24 cellular contexts compared by ENCODE assay signal in genomic region chr4:7565483-7565882, GRCh38.
DNase-seq lines count a peak whose midpoint lies in the region; ATAC-seq, FAIRE-seq and TF ChIP-seq lines count a peak whose summit lies in the region.
"Had no signal": no experiment of that assay in that cellular context is flagged by ENCODE, and none has a peak within 500 bp of the region (broad histone marks: within the 10 kb centered on the region; RNA-seq: fewer than 3 reads in every experiment).

No MANE protein-coding gene starts in this region.

- in situ Hi-C loops in IMR-90 (cut with MboI; ENCODE audit: low sequenced_read_pairs), result no loop called here

- no peaks in the 10 kb centered on the region for H3K9me3 ChIP-seq in H9 (ENCODE audit: control insufficient read depth, low read depth, low read length)
- peaks cover 2% of the 10 kb centered on the region for H3K9me3 ChIP-seq in IMR-90 (ENCODE audit: control insufficient read depth, insufficient read depth, low read length)
- H3K9me3 ChIP-seq in H1 (ENCODE audit: insufficient read depth in 2 of 2, low read depth in 1 of 2, low read length in 1 of 2), result peaks cover 0 to 3% of the 10 kb centered on the region in 2 experiments; a peak in 1 of 4 replicates
- H3K9me3 ChIP-seq: BE2C had no signal

- dilution Hi-C loops in IMR-90 (cut with HindIII; ENCODE audit: low sequenced_read_pairs, unreplicated experiment), result no loop called here

- H3K36me3 ChIP-seq in IMR-90 (ENCODE audit: control insufficient read depth, insufficient read depth, low read length) (no peaks in the 10 kb centered on the region), H1 (ENCODE audit: control insufficient read depth in 2 of 4, insufficient read depth in 4 of 4, low read length in 3 of 4) (no peaks in the 10 kb centered on the region), mesendoderm (ENCODE audit: control insufficient read depth, insufficient read depth, low read length) (no peaks in the 10 kb centered on the region)
- H3K36me3 ChIP-seq: BE2C, BLaER1 had no signal

- FAIRE-seq in D721Med (lab: Jason Lieb, UNC), result peak; percentile 51
- FAIRE-seq in H1 (lab: Jason Lieb, UNC), result no peak
- FAIRE-seq: A204.1, G401.6, GM12891, GM19239 had no signal

- H4K91ac ChIP-seq in H9 (ENCODE audit: insufficient read length, low read depth, low read length), result no peak overlapping the region
- H4K91ac ChIP-seq in IMR-90 (ENCODE audit: insufficient read depth, low read depth, low read length), result no peak overlapping the region
- H4K91ac ChIP-seq in H1 (replicated peaks; ENCODE audit: insufficient read length, low read length), result no peak overlapping the region

- no peak overlapping the region for H2BK120ac ChIP-seq in H9 (ENCODE audit: low read depth, low read length, poor library complexity, severe bottlenecking)
- no peak overlapping the region for H2BK120ac ChIP-seq in IMR-90 (ENCODE audit: low read depth, low read length)
- no peak overlapping the region for H2BK120ac ChIP-seq in H1 (replicated peaks; ENCODE audit: low read depth, low read length)
- H2BK120ac ChIP-seq in mesendoderm (ENCODE audit: low read depth, low read length), result no peak overlapping the region

- H3K23ac ChIP-seq in H9 (ENCODE audit: insufficient read length, low read depth, low read length) (peak overlapping the region; percentile 52), IMR-90 (ENCODE audit: low read depth, low read length) (no peak overlapping the region), H1 (ENCODE audit: insufficient read length) (no peak overlapping the region), mesendoderm (ENCODE audit: low read length) (no peak overlapping the region)

- TF ChIP-seq EP300 in H1 (IDR thresholded peaks at IDR 0.05; ENCODE audit: borderline replicate concordance in 1 of 2, low read depth in 2 of 2, low read length in 2 of 2), result no peak

- no TSS peak for BruUV-seq in IMR-90 (replicated peaks; lab: Mats Ljungman, UMichigan)

- intact Hi-C loops in IMR-90 (cut with micrococcal nuclease), result no loop called here

- H3K4me2 ChIP-seq in H9 (ENCODE audit: insufficient read depth, insufficient read length, low read length) (no peak overlapping the region), IMR-90 (ENCODE audit: low read depth, low read length) (no peak overlapping the region), H1 (ENCODE audit: insufficient read depth in 1 of 2, low read depth in 2 of 2, low read length in 2 of 2) (no peak overlapping the region), mesendoderm (ENCODE audit: low read length) (no peak overlapping the region)
- H3K4me2 ChIP-seq: BLaER1 had no signal

- no peak overlapping the region for H3K4me3 ChIP-seq in IMR-90 (ENCODE audit: insufficient read depth, low read depth, low read length)
- no peak overlapping the region for H3K4me3 ChIP-seq in H1 (ENCODE audit: extremely low read depth in 1 of 4, insufficient read depth in 2 of 4, low read depth in 3 of 4, low read length in 4 of 4)
- no peak overlapping the region for H3K4me3 ChIP-seq in mesendoderm (ENCODE audit: low read length)
- H3K4me3 ChIP-seq: BLaER1 had no signal

- H3K18ac ChIP-seq in H9 (ENCODE audit: insufficient read length, low read depth, low read length) (no peak overlapping the region), IMR-90 (ENCODE audit: low read depth, low read length) (no peak overlapping the region), H1 (ENCODE audit: extremely low read depth, low read length) (no peak overlapping the region), mesendoderm (ENCODE audit: low read length) (no peak overlapping the region)

- H3K14ac ChIP-seq in H9 (ENCODE audit: insufficient read depth, low read length), result no peak overlapping the region
- H3K14ac ChIP-seq in IMR-90 (replicated peaks; ENCODE audit: low read depth, low read length), result no peak overlapping the region
- H3K14ac ChIP-seq in H1 (ENCODE audit: insufficient read length), result no peak overlapping the region

- CTCF ChIA-PET in IMR-90 (lab: Yijun Ruan, JAX) (no interaction called here), H1 (lab: Charles Lee; ENCODE audit: partially characterized antibody) (interaction anchor here (0.7 kb wide), 1 partner anchor 10 kb away, joined by 3 read pairs; no protein-coding TSS in a partner anchor)

- no peak overlapping the region for H3K4me3 Mint-ChIP-seq in H9
- H3K4me3 Mint-ChIP-seq: CD14-positive monocyte; CD4-positive, alpha-beta memory T cell; CD4-positive, CD25-positive, alpha-beta regulatory T cell; CD8-positive, alpha-beta memory T cell had no signal

- no peaks in the 10 kb centered on the region; a peak in 1 of 5 replicates for H3K9me3 Mint-ChIP-seq in H9
- H3K9me3 Mint-ChIP-seq: CD4-positive, CD25-positive, alpha-beta regulatory T cell; CD8-positive, alpha-beta memory T cell had no signal

- no peaks in the 10 kb centered on the region for H3K4me1 ChIP-seq in H9 (ENCODE audit: insufficient read depth, low read length)
- no peaks in the 10 kb centered on the region for H3K4me1 ChIP-seq in IMR-90 (ENCODE audit: control insufficient read depth, insufficient read depth, low read length)
- H3K4me1 ChIP-seq in H1 (replicated peaks in 1 of 4; ENCODE audit: control insufficient read depth in 3 of 4, insufficient read depth in 4 of 4, low read length in 3 of 4), result no peaks in the 10 kb centered on the region; a peak in 1 of 7 replicates
- H3K4me1 ChIP-seq in mesendoderm (ENCODE audit: control insufficient read depth, low read depth, low read length), result no peaks in the 10 kb centered on the region
- H3K4me1 ChIP-seq: BE2C, BLaER1 had no signal

- no peak overlapping the region for H2BK20ac ChIP-seq in H9 (ENCODE audit: low read depth, low read length, poor library complexity, severe bottlenecking)
- H2BK20ac ChIP-seq in IMR-90 (ENCODE audit: low read depth, low read length), result no peak overlapping the region
- no peak overlapping the region for H2BK20ac ChIP-seq in H1 (ENCODE audit: low read length)

- H3T11ph ChIP-seq in H9 (ENCODE audit: low read length), result no peak overlapping the region

- no peak overlapping the region for H3K27ac ChIP-seq in H9 (ENCODE audit: insufficient read length, low read depth, low read length)
- no peak overlapping the region for H3K27ac ChIP-seq in IMR-90 (ENCODE audit: insufficient read depth, low read length)
- H3K27ac ChIP-seq in H1 (ENCODE audit: low read depth, low read length), result no peak overlapping the region
- no peak overlapping the region for H3K27ac ChIP-seq in mesendoderm (ENCODE audit: low read depth, low read length)
- H3K27ac ChIP-seq: BLaER1 had no signal

- H3K4me1 Mint-ChIP-seq in H9, result peaks cover under 1 to 3% of the 10 kb centered on the region in 2 experiments; a peak in 1 of 4 replicates
- H3K4me1 Mint-ChIP-seq: CD14-positive monocyte; CD4-positive, alpha-beta memory T cell; CD4-positive, CD25-positive, alpha-beta regulatory T cell; CD8-positive, alpha-beta memory T cell had no signal

- POLR2A ChIA-PET in IMR-90 (lab: Charles Lee; ENCODE audit: unreplicated experiment), result no interaction called here
- POLR2A ChIA-PET in H1 (lab: Charles Lee; ENCODE audit: partially characterized antibody), result no interaction called here

- H4K8ac ChIP-seq in H9 (replicated peaks; ENCODE audit: insufficient read length, low read depth, low read length) (no peak overlapping the region), IMR-90 (ENCODE audit: low read depth in 2 of 2, low read length in 2 of 2) (no peak overlapping the region), H1 (ENCODE audit: extremely low read depth, insufficient read depth, low read length) (no peak overlapping the region), mesendoderm (ENCODE audit: low read depth, low read length) (no peak overlapping the region)

- H2BK15ac ChIP-seq in H9 (ENCODE audit: low read depth, low read length), result no peak overlapping the region
- no peak overlapping the region for H2BK15ac ChIP-seq in IMR-90 (ENCODE audit: low read depth, low read length)
- H2BK15ac ChIP-seq in H1 (ENCODE audit: low read length), result no peak overlapping the region
- no peak overlapping the region for H2BK15ac ChIP-seq in mesendoderm (replicated peaks; ENCODE audit: low read depth)

- H2BK5ac ChIP-seq in H9 (ENCODE audit: insufficient read length, low read length) (no peak overlapping the region), IMR-90 (ENCODE audit: low read depth, low read length, poor library complexity, severe bottlenecking) (peak overlapping the region; percentile 26), H1 (ENCODE audit: low read depth, low read length) (no peak overlapping the region), mesendoderm (ENCODE audit: low read length) (no peak overlapping the region)

- H3K9me1 ChIP-seq in IMR-90 (ENCODE audit: insufficient read depth, low read length), result no peaks in the 10 kb centered on the region

- H2AK9ac ChIP-seq in IMR-90 (replicated peaks; ENCODE audit: low read depth, low read length, poor library complexity), result no peak overlapping the region

- no peak overlapping the region for H3K27ac Mint-ChIP-seq in H9
- H3K27ac Mint-ChIP-seq: CD14-positive monocyte; CD4-positive, alpha-beta memory T cell; CD4-positive, CD25-positive, alpha-beta regulatory T cell; CD8-positive, alpha-beta memory T cell had no signal

- H3K79me2 ChIP-seq in H9 (ENCODE audit: insufficient read depth, low read length) (no peaks in the 10 kb centered on the region), H1 (ENCODE audit: control insufficient read depth in 1 of 2, insufficient read depth in 2 of 2, low read length in 2 of 2) (no peaks in the 10 kb centered on the region), mesendoderm (ENCODE audit: control insufficient read depth, insufficient read depth, low read length) (no peaks in the 10 kb centered on the region)

- H2AFZ ChIP-seq in H9 (ENCODE audit: low read length) (no peak overlapping the region), IMR-90 (replicated peaks; ENCODE audit: low read length, poor library complexity) (no peak overlapping the region), H1 (ENCODE audit: low read length) (no peak overlapping the region)

- no peak for DNase-seq in D721Med (ENCODE audit: insufficient read length, low spot score)
- no peak for DNase-seq in H9
- no peak for DNase-seq in IMR-90
- DNase-seq in H1 (ENCODE audit: low read depth in 1 of 2, low spot score in 2 of 2), result no peak
- no peak for DNase-seq in mesendoderm
- no peak for DNase-seq in kidney tubule cell (ENCODE audit: low spot score)
- DNase-seq: 8988T; ACHN; BE2C; C1 segment of cervical spinal cord; CD4-positive, alpha-beta memory T cell; CD4-positive, CD25-positive, alpha-beta regulatory T cell; CD8-positive, alpha-beta memory T cell; COR-L47; DMS79 treated with DMSO at 0.1 percent for 48 hours; GF-D8 had no signal

- H3K27me3 ChIP-seq in H9 (ENCODE audit: insufficient read depth, low read length), result no peaks in the 10 kb centered on the region
- peaks cover 2% of the 10 kb centered on the region for H3K27me3 ChIP-seq in IMR-90 (ENCODE audit: control insufficient read depth, insufficient read depth, low read length)
- H3K27me3 ChIP-seq in H1 (replicated peaks in 1 of 4; ENCODE audit: control insufficient read depth in 3 of 4, extremely low read depth in 1 of 4, insufficient read depth in 3 of 4, low read length in 3 of 4), result no peaks in the 10 kb centered on the region
- no peaks in the 10 kb centered on the region for H3K27me3 ChIP-seq in mesendoderm (ENCODE audit: insufficient read depth, low read length, poor library complexity)
- H3K27me3 ChIP-seq: BE2C, BLaER1 had no signal

- H3K4ac ChIP-seq in H9 (ENCODE audit: low read depth, low read length) (no peak overlapping the region), IMR-90 (ENCODE audit: low read depth, low read length) (no peak overlapping the region), H1 (replicated peaks; ENCODE audit: insufficient read length, low read depth, low read length) (no peak overlapping the region), mesendoderm (ENCODE audit: low read depth, low read length) (no peak overlapping the region)

- H3K23me2 ChIP-seq in H9 (ENCODE audit: insufficient read length, low read depth, low read length, poor library complexity, severe bottlenecking), result no peaks in the 10 kb centered on the region
- H3K23me2 ChIP-seq in H1 (ENCODE audit: low read depth, low read length), result peaks cover 15% of the 10 kb centered on the region; the same call in 1 of the 2 replicates

- no peak overlapping the region for H2AK5ac ChIP-seq in H9 (ENCODE audit: insufficient read length, low read length)
- no peak overlapping the region for H2AK5ac ChIP-seq in IMR-90 (ENCODE audit: low read depth, low read length)
- no peak overlapping the region; the same call in 1 of the 2 replicates for H2AK5ac ChIP-seq in H1 (ENCODE audit: low read depth, low read length)
- H2AK5ac ChIP-seq in mesendoderm (ENCODE audit: low read length), result no peak overlapping the region

- H3K56ac ChIP-seq in H9 (ENCODE audit: insufficient read length, low read depth, low read length) (no peak overlapping the region), IMR-90 (ENCODE audit: extremely low read depth, insufficient read depth, low read length) (no peak overlapping the region), H1 (replicated peaks; ENCODE audit: insufficient read length, low read depth, low read length) (peak overlapping the region; percentile 59), mesendoderm (ENCODE audit: low read length) (no peak overlapping the region)

- H4K20me1 ChIP-seq in H9 (ENCODE audit: control insufficient read depth, insufficient read depth, insufficient read length) (no peaks in the 10 kb centered on the region), IMR-90 (ENCODE audit: insufficient read depth, low read length) (no peaks in the 10 kb centered on the region), H1 (replicated peaks in 1 of 2; ENCODE audit: control insufficient read depth in 1 of 2, insufficient read depth in 2 of 2, low read length in 2 of 2) (peaks cover 0 to 11% of the 10 kb centered on the region in 2 experiments)

- TF ChIP-seq POLR2A in IMR-90 (IDR thresholded peaks at IDR 0.05; ENCODE audit: low read depth, low read length), result no peak
- no peak for TF ChIP-seq POLR2A in H1 (IDR thresholded peaks at IDR 0.05; ENCODE audit: control extremely low read depth in 1 of 2, low read depth in 2 of 2, low read length in 2 of 2)

- H3K27me3 Mint-ChIP-seq in H9 (ENCODE audit: low read depth), result no peaks in the 10 kb centered on the region; the same call in none of the 2 replicates
- H3K27me3 Mint-ChIP-seq: CD4-positive, CD25-positive, alpha-beta regulatory T cell; CD8-positive, alpha-beta memory T cell had no signal

- ATAC-seq in IMR-90 (ENCODE audit: low read depth) (no peak), HG03565 (IDR thresholded peaks at IDR 0.05; ENCODE audit: unreplicated experiment) (no peak), GM21717 (IDR thresholded peaks at IDR 0.05; ENCODE audit: unreplicated experiment) (no peak)

- no peak overlapping the region for H3K9ac ChIP-seq in H9 (ENCODE audit: extremely low read depth, insufficient read length, low read length)
- H3K9ac ChIP-seq in IMR-90 (ENCODE audit: low read depth, low read length), result no peak overlapping the region
- no peak overlapping the region for H3K9ac ChIP-seq in H1 (replicated peaks in 1 of 4; ENCODE audit: extremely low read depth in 1 of 4, low read depth in 3 of 4, low read length in 3 of 4)
- H3K9ac ChIP-seq in mesendoderm (ENCODE audit: low read length), result no peak overlapping the region
- H3K9ac ChIP-seq: BLaER1 had no signal

- TF ChIP-seq RAD21 in IMR-90 (IDR thresholded peaks at IDR 0.05; ENCODE audit: low read length), result no peak
- TF ChIP-seq RAD21 in H1 (IDR thresholded peaks at IDR 0.05 in 1 of 2, conservative IDR thresholded peaks at IDR 0.05 in 1 of 2; ENCODE audit: low read depth in 2 of 2, low read length in 2 of 2), result no peak

- H3K79me1 ChIP-seq in H9 (ENCODE audit: insufficient read depth, low read depth, low read length, poor library complexity, severe bottlenecking), result no peaks in the 10 kb centered on the region
- no peaks in the 10 kb centered on the region for H3K79me1 ChIP-seq in IMR-90 (ENCODE audit: low read depth in 1 of 2, low read length in 2 of 2)
- no peaks in the 10 kb centered on the region for H3K79me1 ChIP-seq in H1 (ENCODE audit: low read depth, low read length)
- no peaks in the 10 kb centered on the region for H3K79me1 ChIP-seq in mesendoderm (ENCODE audit: low read length)

- H2BK12ac ChIP-seq in H9 (ENCODE audit: insufficient read length, low read depth, low read length), result no peak overlapping the region
- H2BK12ac ChIP-seq in H1 (ENCODE audit: low read depth, low read length), result no peak overlapping the region

- H4K5ac ChIP-seq in H9 (ENCODE audit: insufficient read length, low read depth, low read length), result no peak overlapping the region
- no peak overlapping the region for H4K5ac ChIP-seq in IMR-90 (ENCODE audit: low read depth, low read length)
- H4K5ac ChIP-seq in H1 (ENCODE audit: insufficient read length, low read depth, low read length), result no peak overlapping the region
- H4K5ac ChIP-seq in mesendoderm (ENCODE audit: low read length), result no peak overlapping the region

- TF ChIP-seq CTCF in D721Med (IDR thresholded peaks at IDR 0.05; ENCODE audit: insufficient read depth, missing control alignments) (no peak), H9 (conservative IDR thresholded peaks at IDR 0.05) (no peak), IMR-90 (conservative IDR thresholded peaks at IDR 0.05; ENCODE audit: low read depth, low read length) (no peak), H1 (IDR thresholded peaks at IDR 0.05; ENCODE audit: control extremely low read depth in 1 of 3, insufficient read depth in 1 of 3, low read depth in 1 of 3, low read length in 3 of 3) (no peak)

- H3K36me3 Mint-ChIP-seq in H9 (ENCODE audit: insufficient read depth in 1 of 3, low read depth in 3 of 3), result no peaks in the 10 kb centered on the region
- H3K36me3 Mint-ChIP-seq: CD14-positive monocyte; CD4-positive, alpha-beta memory T cell; CD4-positive, CD25-positive, alpha-beta regulatory T cell; CD8-positive, alpha-beta memory T cell had no signal

- 100% methylated on average over 4 of the region's 4 CpGs for WGBS in H9 (ENCODE audit: extremely low coverage, insufficient read length, low lambda C conversion rate)
- WGBS in IMR-90 (ENCODE audit: extremely low coverage in 2 of 2, insufficient read length in 1 of 2), 2 experiments, result 56 to 100% methylated on average over 3 to 4 of the region's 4 CpGs
- 88 to 96% methylated on average over 3 to 4 of the region's 4 CpGs for WGBS in H1 (ENCODE audit: extremely low coverage in 1 of 2, insufficient coverage in 1 of 2, insufficient read length in 1 of 2, insufficient replicate concordance in 2 of 2, low coverage in 1 of 2, low lambda C conversion rate in 2 of 2, missing lambda C conversion rate in 1 of 2), 2 experiments
- 100% methylated on average over 4 of the region's 4 CpGs for WGBS in mesendoderm (ENCODE audit: extremely low coverage, insufficient coverage, low lambda C conversion rate)
